ENCODE assay signal across 23 cellular contexts in genomic region chr4:9594948-9595347, GRCh38.
DNase-seq lines count a peak whose midpoint lies in the region; ATAC-seq, FAIRE-seq and TF ChIP-seq lines count a peak whose summit lies in the region.
"Had no signal": no experiment of that assay in that cellular context is flagged by ENCODE, and none has a peak within 500 bp of the region (broad histone marks: within the 10 kb centered on the region; RNA-seq: fewer than 3 reads in every experiment).

No MANE protein-coding gene starts in this region.

- POLR2A ChIA-PET in Caco-2 (lab: Charles Lee) = no interaction called here

- H3K4me3 ChIP-seq in Caco-2 (ENCODE audit: low read depth, low read length) = no peak overlapping the region
- no peak overlapping the region for H3K4me3 ChIP-seq in bronchial epithelial cell (ENCODE audit: low read depth, low read length)
- H3K4me3 ChIP-seq in foreskin fibroblast (ENCODE audit: low read depth in 1 of 2, low read length in 2 of 2) = no peak overlapping the region
- H3K4me3 ChIP-seq: A549; BLaER1 treated with 17β-estradiol and CSF1 and Interleukin-3, amounts not matched to agents 10 nM and 100 nM; GM23338 had no signal

- no TSS peak for BruUV-seq in Caco-2 (replicated peaks; lab: Mats Ljungman, UMichigan)

- H3K27ac Mint-ChIP-seq in Caco-2 (ENCODE audit: unreplicated experiment) (no peak overlapping the region), osteocyte (ENCODE audit: unreplicated experiment) (no peak overlapping the region)
- H3K27ac Mint-ChIP-seq: CD4-positive, alpha-beta T cell; CD8-positive, alpha-beta memory T cell; GM23338; H9 had no signal

- no peak for DNase-seq in Caco-2
- DNase-seq in bronchial epithelial cell (ENCODE audit: low read depth) = peak; percentile 15
- DNase-seq in left colon = no peak
- DNase-seq in osteocyte (ENCODE audit: extremely low spot score, unreplicated experiment) = peak; percentile 5
- DNase-seq in foreskin fibroblast = no peak
- DNase-seq in activated naive CD4-positive, alpha-beta T cell treated with anti-CD3 and anti-CD28 coated beads, Interleukin-2, amount 50 U/mL, for 16 hours = no peak
- DNase-seq: 8988T; ACHN; BE2C; Calu3; CD4-positive, alpha-beta T cell; CD8-positive, alpha-beta memory T cell; DMS53; DMS79 treated with DMSO at 0.1 percent for 48 hours; H9 had no signal

- peaks cover 15% of the 10 kb centered on the region for H3K4me1 Mint-ChIP-seq in Caco-2 (ENCODE audit: low read depth, unreplicated experiment)
- H3K4me1 Mint-ChIP-seq in osteocyte (ENCODE audit: unreplicated experiment) = no peaks in the 10 kb centered on the region

- CTCF ChIA-PET in Caco-2 (lab: Charles Lee) = no interaction called here

- ATAC-seq in left colon (peak; percentile 84), GM21786 (IDR thresholded peaks at IDR 0.05; ENCODE audit: unreplicated experiment) (no peak)
- ATAC-seq: A549, GM23338, HCT116 had no signal

- TF ChIP-seq CTCF in Caco-2 (IDR thresholded peaks at IDR 0.05; ENCODE audit: insufficient read depth in 1 of 2, low read depth in 1 of 2, low read length in 1 of 2, severe bottlenecking in 1 of 2, unreplicated experiment in 1 of 2) (no peak), bronchial epithelial cell (IDR thresholded peaks at IDR 0.05; ENCODE audit: insufficient read depth, low read length, severe bottlenecking) (no peak), osteocyte (IDR thresholded peaks at IDR 0.05) (no peak), foreskin fibroblast (IDR thresholded peaks at IDR 0.05; ENCODE audit: low read depth, low read length) (no peak)

- FAIRE-seq in bronchial epithelial cell (lab: Jason Lieb, UNC) = peak; percentile 89
- FAIRE-seq: A549, GM12892, GM19239 had no signal

- H3K4me1 ChIP-seq in Caco-2 = 0 out of 2 replicates have a peak, but pooled peaks cover 2% of the 10 kb centered on the region
- H3K4me1 ChIP-seq: A549, BE2C had no signal

- H3K36me3 ChIP-seq in Caco-2 (ENCODE audit: control insufficient read depth, insufficient read depth, low read length) (no peaks in the 10 kb centered on the region), bronchial epithelial cell (ENCODE audit: control insufficient read depth, insufficient read depth, low read length) (no peaks in the 10 kb centered on the region)
- H3K36me3 ChIP-seq: BE2C; BLaER1 treated with 17β-estradiol and CSF1 and Interleukin-3, amounts not matched to agents 10 nM and 100 nM had no signal

- peak overlapping the region; percentile 22 for H3K4me3 Mint-ChIP-seq in Caco-2 (ENCODE audit: unreplicated experiment)
- no peak overlapping the region for H3K4me3 Mint-ChIP-seq in osteocyte (ENCODE audit: unreplicated experiment)
- H3K4me3 Mint-ChIP-seq: CD14-positive monocyte; CD4-positive, alpha-beta T cell; CD8-positive, alpha-beta memory T cell; GM23338; H9 had no signal

- no peaks in the 10 kb centered on the region for H3K27me3 Mint-ChIP-seq in Caco-2 (ENCODE audit: insufficient read depth, unreplicated experiment)
- no peaks in the 10 kb centered on the region for H3K27me3 Mint-ChIP-seq in osteocyte (ENCODE audit: unreplicated experiment)
- H3K27me3 Mint-ChIP-seq: CD4-positive, alpha-beta T cell; CD8-positive, alpha-beta memory T cell had no signal

- intact Hi-C loops in Caco-2 (cut with micrococcal nuclease; ENCODE audit: unreplicated experiment) (no loop called here), left colon (cut with DNase I, micrococcal nuclease) (no loop called here)

- peaks cover 5% of the 10 kb centered on the region for H3K36me3 Mint-ChIP-seq in Caco-2 (ENCODE audit: insufficient read depth, unreplicated experiment)
- no peaks in the 10 kb centered on the region for H3K36me3 Mint-ChIP-seq in osteocyte (ENCODE audit: unreplicated experiment)
- H3K36me3 Mint-ChIP-seq: CD14-positive monocyte had no signal

- H3K9me3 Mint-ChIP-seq in Caco-2 (ENCODE audit: unreplicated experiment) (peaks cover 21% of the 10 kb centered on the region), osteocyte (ENCODE audit: unreplicated experiment) (peaks cover 11% of the 10 kb centered on the region)
- H3K9me3 Mint-ChIP-seq: GM23338, H9 had no signal

- H3K27me3 ChIP-seq in Caco-2 (replicated peaks; ENCODE audit: control insufficient read depth, insufficient read depth, low read length) (no peaks in the 10 kb centered on the region), bronchial epithelial cell (ENCODE audit: control insufficient read depth, insufficient read depth, low read length) (no peaks in the 10 kb centered on the region)
- H3K27me3 ChIP-seq: BE2C; BLaER1 treated with 17β-estradiol and CSF1 and Interleukin-3, amounts not matched to agents 10 nM and 100 nM had no signal

- no peaks in the 10 kb centered on the region for H3K9me3 ChIP-seq in Caco-2
- H3K9me3 ChIP-seq: A549; BE2C; BLaER1 treated with 17β-estradiol and CSF1 and Interleukin-3, amounts not matched to agents 10 nM and 100 nM had no signal

Comparison
In these comparisons a context has a peak if more than half of its experiments do, and no peak if none do; other contexts are left out.
1. DNase-seq: peak in bronchial epithelial cell (single experiment) and osteocyte (single experiment); none in Caco-2 (0 of 2), left colon (0 of 2), foreskin fibroblast (0 of 2) and activated naive CD4-positive, alpha-beta T cell treated with anti-CD3 and anti-CD28 coated beads, Interleukin-2, amount 50 U/mL, for 16 hours (single experiment).